In the genomic region with DNA sequence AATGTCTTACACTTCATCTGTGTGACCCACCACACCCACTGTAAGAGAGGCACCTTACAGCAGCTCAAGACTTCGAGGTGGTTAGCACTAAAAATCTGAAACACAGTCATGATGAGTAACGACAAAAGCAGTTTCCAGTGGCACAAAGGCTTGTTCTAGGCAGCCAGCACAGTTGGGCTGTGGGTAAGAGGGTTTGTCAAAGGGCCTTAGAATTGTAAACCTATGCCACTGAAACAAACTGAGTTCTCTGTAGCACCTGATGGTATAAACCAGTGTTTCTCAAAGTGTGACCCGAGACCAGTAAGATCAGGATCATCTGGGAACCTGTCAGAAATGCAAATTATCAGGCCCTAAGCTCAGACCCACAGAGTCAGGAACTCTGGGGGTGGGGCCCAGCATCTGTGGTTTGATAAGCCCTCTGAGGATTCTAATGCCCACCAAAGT, we compare ENCODE assay signal across 8 cellular contexts. TPM values are rescaled to one million over a fixed set of nuclear protein-coding genes. Genes with fewer than 3 reads are reported as not detected.
DNase-seq lines count a peak whose midpoint lies in the region; ATAC-seq and TF ChIP-seq lines count a peak whose summit lies in the region.

No MANE protein-coding gene starts in this region.

- no peaks in the 10 kb centered on the region for H3K9me3 ChIP-seq in CD8-positive, alpha-beta T cell (ENCODE audit: low read length)

- peak; percentile 50 for ATAC-seq in CD8-positive, alpha-beta T cell
- ATAC-seq in HG03196 (IDR thresholded peaks at IDR 0.05; ENCODE audit: unreplicated experiment) = peak; percentile 47
- peak; percentile 10 for ATAC-seq in memory B cell (ENCODE audit: low read depth)

- POLR2A ChIA-PET in CD8-positive, alpha-beta T cell (lab: Charles Lee) = interaction anchor here (0.7 to 1.9 kb wide), 12 partner anchors 8 to 342 kb away, joined by 3 to 8 read pairs (median 3); a partner anchor contains a TSS

- CTCF ChIA-PET in CD8-positive, alpha-beta T cell (lab: Charles Lee) = interaction anchor here (0.8 to 3.7 kb wide), 11 partner anchors 20 to 257 kb away, joined by 3 to 42 read pairs (median 5); a partner anchor contains a TSS

- H3K27me3 ChIP-seq in CD8-positive, alpha-beta T cell (ENCODE audit: insufficient read depth, low read length) = no peaks in the 10 kb centered on the region

- peak overlapping the region; percentile 52 for H3K27ac ChIP-seq in CD8-positive, alpha-beta T cell (ENCODE audit: low read depth, low read length)

- H3K4me1 ChIP-seq in CD8-positive, alpha-beta T cell (ENCODE audit: insufficient read depth, low read length) = peaks cover 29% of the 10 kb centered on the region

- H3K9me3 Mint-ChIP-seq in CD8-positive, alpha-beta T cell = no peaks in the 10 kb centered on the region
- H3K9me3 Mint-ChIP-seq in memory B cell = no peaks in the 10 kb centered on the region

- H3K4me1 Mint-ChIP-seq in CD8-positive, alpha-beta T cell (ENCODE audit: low read depth) = peaks cover 40% of the 10 kb centered on the region
- peaks cover 39% of the 10 kb centered on the region for H3K4me1 Mint-ChIP-seq in memory B cell

- H3K27me3 Mint-ChIP-seq in CD8-positive, alpha-beta T cell (ENCODE audit: low read depth) = no peaks in the 10 kb centered on the region
- no peaks in the 10 kb centered on the region for H3K27me3 Mint-ChIP-seq in memory B cell

- no peak for TF ChIP-seq CTCF in CD8-positive, alpha-beta T cell (IDR thresholded peaks at IDR 0.05)

- no peaks in the 10 kb centered on the region for H3K36me3 ChIP-seq in CD8-positive, alpha-beta T cell (ENCODE audit: insufficient read depth, low read length)

- no peaks in the 10 kb centered on the region for H3K36me3 Mint-ChIP-seq in CD8-positive, alpha-beta T cell
- H3K36me3 Mint-ChIP-seq in memory B cell = peaks cover 6% of the 10 kb centered on the region

- peak in 6 of 7 experiments; percentile 30 to 69 (median 56) for DNase-seq in CD8-positive, alpha-beta T cell
- DNase-seq in activated T-cell treated with anti-CD3 and anti-CD28 coated beads for 24 hours (ENCODE audit: low read depth) = peak; percentile 45
- DNase-seq in memory B cell (ENCODE audit: low spot score in 2 of 2) = peak; percentile 10 to 22
- no peak for DNase-seq in SIG-M5 (lab: John Stamatoyannopoulos, UW)
- DNase-seq in NCI-H1048 (lab: John Stamatoyannopoulos, UW) = no peak
- DNase-seq in DMS 273 (lab: John Stamatoyannopoulos, UW; ENCODE audit: unreplicated experiment) = no peak
- DNase-seq in CD1c-positive myeloid dendritic cell (ENCODE audit: extremely low spot score) = no peak

- intact Hi-C loops in CD8-positive, alpha-beta T cell (cut with DNase I, micrococcal nuclease) = loop anchor here (1.0 to 10.0 kb wide), 13 partner anchors 17 to 885 kb away; a partner anchor contains a TSS

- peak overlapping the region; percentile 98 for H3K27ac Mint-ChIP-seq in CD8-positive, alpha-beta T cell
- peak overlapping the region; percentile 98 for H3K27ac Mint-ChIP-seq in memory B cell

- H3K4me3 Mint-ChIP-seq in CD8-positive, alpha-beta T cell = peak overlapping the region; percentile 30
- H3K4me3 Mint-ChIP-seq in memory B cell = peak overlapping the region; percentile 57

- H3K4me3 ChIP-seq in CD8-positive, alpha-beta T cell (ENCODE audit: low read depth, low read length) = no peak overlapping the region

RNA-seq across cellular contexts. Expression of a gene that starts 36.5 kb away (rescaled TPM):
- 1 to 10 TPM; 3.3 to 5.2 TPM for total RNA-seq in CD8-positive, alpha-beta T cell

Comparison
In these comparisons a context has a peak if more than half of its experiments do, and no peak if none do; other contexts are left out.
1. DNase-seq: peak in CD8-positive, alpha-beta T cell (6 of 7), activated T-cell treated with anti-CD3 and anti-CD28 coated beads for 24 hours (single experiment) and memory B cell (2 of 2); none in SIG-M5 (single experiment), NCI-H1048 (single experiment), DMS 273 (single experiment) and CD1c-positive myeloid dendritic cell (single experiment).
2. Peak in every context shown above with its lines, with median percentiles within 50 percentile points of each other: ATAC-seq.